1 cellular context compared by ENCODE assay signal in the genomic region with DNA sequence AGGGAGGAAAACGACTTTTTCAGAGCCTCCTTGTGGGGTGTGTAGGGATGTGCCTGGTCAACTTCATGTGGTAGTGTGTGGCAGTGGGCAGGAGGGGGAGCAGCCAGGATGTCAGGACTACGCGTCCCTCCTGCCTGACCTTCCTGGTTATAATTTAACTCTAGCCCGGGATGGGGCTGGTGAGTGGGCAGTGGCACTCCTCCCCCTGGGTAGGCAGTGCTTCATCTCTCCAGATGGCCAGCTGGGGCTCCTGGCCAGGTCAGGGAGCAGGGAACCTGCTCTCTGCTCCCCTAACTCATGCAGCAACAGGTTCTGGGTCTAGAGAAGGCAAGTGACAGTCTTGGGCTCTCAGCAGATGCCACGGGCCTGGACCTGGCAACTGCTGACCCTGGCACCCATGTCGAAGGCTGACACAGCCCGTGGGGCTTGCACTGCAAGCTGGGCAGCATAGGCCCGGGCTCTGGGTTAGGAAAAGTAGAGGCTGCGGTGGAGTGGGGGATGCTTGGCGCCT.
TF ChIP-seq lines count a peak whose summit lies in the region.

No MANE protein-coding gene starts in this region.

TF ChIP-seq in GM23338, 12 proteins besides CTCF, POLR2A, EP300 and RAD21 (continued from another document):
- TF ChIP-seq, protein P1, sequence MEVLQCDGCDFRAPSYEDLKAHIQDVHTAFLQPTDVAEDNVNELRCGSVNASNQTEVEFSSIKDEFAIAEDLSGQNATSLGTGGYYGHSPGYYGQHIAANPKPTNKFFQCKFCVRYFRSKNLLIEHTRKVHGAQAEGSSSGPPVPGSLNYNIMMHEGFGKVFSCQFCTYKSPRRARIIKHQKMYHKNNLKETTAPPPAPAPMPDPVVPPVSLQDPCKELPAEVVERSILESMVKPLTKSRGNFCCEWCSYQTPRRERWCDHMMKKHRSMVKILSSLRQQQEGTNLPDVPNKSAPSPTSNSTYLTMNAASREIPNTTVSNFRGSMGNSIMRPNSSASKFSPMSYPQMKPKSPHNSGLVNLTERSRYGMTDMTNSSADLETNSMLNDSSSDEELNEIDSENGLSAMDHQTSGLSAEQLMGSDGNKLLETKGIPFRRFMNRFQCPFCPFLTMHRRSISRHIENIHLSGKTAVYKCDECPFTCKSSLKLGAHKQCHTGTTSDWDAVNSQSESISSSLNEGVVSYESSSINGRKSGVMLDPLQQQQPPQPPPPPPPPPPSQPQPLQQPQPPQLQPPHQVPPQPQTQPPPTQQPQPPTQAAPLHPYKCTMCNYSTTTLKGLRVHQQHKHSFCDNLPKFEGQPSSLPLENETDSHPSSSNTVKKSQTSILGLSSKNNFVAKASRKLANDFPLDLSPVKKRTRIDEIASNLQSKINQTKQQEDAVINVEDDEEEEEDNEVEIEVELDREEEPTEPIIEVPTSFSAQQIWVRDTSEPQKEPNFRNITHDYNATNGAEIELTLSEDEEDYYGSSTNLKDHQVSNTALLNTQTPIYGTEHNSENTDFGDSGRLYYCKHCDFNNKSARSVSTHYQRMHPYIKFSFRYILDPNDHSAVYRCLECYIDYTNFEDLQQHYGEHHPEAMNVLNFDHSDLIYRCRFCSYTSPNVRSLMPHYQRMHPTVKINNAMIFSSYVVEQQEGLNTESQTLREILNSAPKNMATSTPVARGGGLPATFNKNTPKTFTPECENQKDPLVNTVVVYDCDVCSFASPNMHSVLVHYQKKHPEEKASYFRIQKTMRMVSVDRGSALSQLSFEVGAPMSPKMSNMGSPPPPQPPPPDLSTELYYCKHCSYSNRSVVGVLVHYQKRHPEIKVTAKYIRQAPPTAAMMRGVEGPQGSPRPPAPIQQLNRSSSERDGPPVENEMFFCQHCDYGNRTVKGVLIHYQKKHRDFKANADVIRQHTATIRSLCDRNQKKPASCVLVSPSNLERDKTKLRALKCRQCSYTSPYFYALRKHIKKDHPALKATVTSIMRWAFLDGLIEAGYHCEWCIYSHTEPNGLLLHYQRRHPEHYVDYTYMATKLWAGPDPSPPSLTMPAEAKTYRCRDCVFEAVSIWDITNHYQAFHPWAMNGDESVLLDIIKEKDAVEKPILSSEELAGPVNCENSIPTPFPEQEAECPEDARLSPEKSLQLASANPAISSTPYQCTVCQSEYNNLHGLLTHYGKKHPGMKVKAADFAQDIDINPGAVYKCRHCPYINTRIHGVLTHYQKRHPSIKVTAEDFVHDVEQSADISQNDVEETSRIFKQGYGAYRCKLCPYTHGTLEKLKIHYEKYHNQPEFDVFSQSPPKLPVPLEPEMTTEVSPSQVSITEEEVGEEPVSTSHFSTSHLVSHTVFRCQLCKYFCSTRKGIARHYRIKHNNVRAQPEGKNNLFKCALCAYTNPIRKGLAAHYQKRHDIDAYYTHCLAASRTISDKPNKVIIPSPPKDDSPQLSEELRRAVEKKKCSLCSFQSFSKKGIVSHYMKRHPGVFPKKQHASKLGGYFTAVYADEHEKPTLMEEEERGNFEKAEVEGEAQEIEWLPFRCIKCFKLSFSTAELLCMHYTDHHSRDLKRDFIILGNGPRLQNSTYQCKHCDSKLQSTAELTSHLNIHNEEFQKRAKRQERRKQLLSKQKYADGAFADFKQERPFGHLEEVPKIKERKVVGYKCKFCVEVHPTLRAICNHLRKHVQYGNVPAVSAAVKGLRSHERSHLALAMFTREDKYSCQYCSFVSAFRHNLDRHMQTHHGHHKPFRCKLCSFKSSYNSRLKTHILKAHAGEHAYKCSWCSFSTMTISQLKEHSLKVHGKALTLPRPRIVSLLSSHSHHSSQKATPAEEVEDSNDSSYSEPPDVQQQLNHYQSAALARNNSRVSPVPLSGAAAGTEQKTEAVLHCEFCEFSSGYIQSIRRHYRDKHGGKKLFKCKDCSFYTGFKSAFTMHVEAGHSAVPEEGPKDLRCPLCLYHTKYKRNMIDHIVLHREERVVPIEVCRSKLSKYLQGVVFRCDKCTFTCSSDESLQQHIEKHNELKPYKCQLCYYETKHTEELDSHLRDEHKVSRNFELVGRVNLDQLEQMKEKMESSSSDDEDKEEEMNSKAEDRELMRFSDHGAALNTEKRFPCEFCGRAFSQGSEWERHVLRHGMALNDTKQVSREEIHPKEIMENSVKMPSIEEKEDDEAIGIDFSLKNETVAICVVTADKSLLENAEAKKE (CRISPR knock-in tag; IDR thresholded peaks at IDR 0.05), result no peak
- no peak for TF ChIP-seq ZNF114 (CRISPR knock-in tag; IDR thresholded peaks at IDR 0.05)
- no peak for TF ChIP-seq JUNB (IDR thresholded peaks at IDR 0.05; ENCODE audit: unreplicated experiment)
- TF ChIP-seq EZH2 (IDR thresholded peaks at IDR 0.05; ENCODE audit: low read depth, unreplicated experiment), result no peak
TF ChIP-seq in GM23338: peak in this region for 0.
